24 cellular contexts compared by ENCODE assay signal in genomic region chr5:171524461-171524860, GRCh38.
DNase-seq lines count a peak whose midpoint lies in the region; TF ChIP-seq lines count a peak whose summit lies in the region.
"Had no signal": no experiment of that assay in that cellular context is flagged by ENCODE, and none has a peak within 500 bp of the region (broad histone marks: within the 10 kb centered on the region; RNA-seq: fewer than 3 reads in every experiment).

No MANE protein-coding gene starts in this region.

- TF ChIP-seq EP300 in ovary (IDR thresholded peaks at IDR 0.05) = no peak

- no peak overlapping the region for H3K4me3 ChIP-seq in ovary
- H3K4me3 ChIP-seq: SK-N-MC, transverse colon had no signal

- no peaks in the 10 kb centered on the region for H3K27me3 ChIP-seq in ovary
- H3K27me3 ChIP-seq: transverse colon had no signal

- TF ChIP-seq POLR2A in ovary (IDR thresholded peaks at IDR 0.05) (no peak), erythroblast (IDR thresholded peaks at IDR 0.05; ENCODE audit: low read length) (no peak)

- DNase-seq in NCI-H1092 treated with DMSO at 0.1 percent for 48 hours (lab: John Stamatoyannopoulos, UW) (peak; percentile 5), NCI-H1092 (lab: John Stamatoyannopoulos, UW) (no peak), NCI-H1694 treated with DMSO at 0.1 percent for 48 hours (lab: John Stamatoyannopoulos, UW) (peak; percentile 43), fibroblast of peridontal ligament (ENCODE audit: extremely low read depth) (peak; percentile 11), ovary (peak in 4 of 5 donors; percentile 48 to 70 (median 56)), amniotic stem cell (lab: John Stamatoyannopoulos, UW) (no peak), erythroblast (lab: John Stamatoyannopoulos, UW) (no peak)
- no peak for DNase-seq in activated CD4-positive, alpha-beta T cell treated with anti-CD3 and anti-CD28 coated beads for 1 hour
- DNase-seq: activated CD4-positive, alpha-beta T cell treated with anti-CD3 and anti-CD28 coated beads for 48 hours; activated naive CD4-positive, alpha-beta T cell; activated T-cell treated with anti-CD3 and anti-CD28 coated beads, Interleukin-2, amount 50 U/mL, for 24 hours; AML-193; CD8-positive, alpha-beta memory T cell; glutamatergic neuron; KBM-7; MM.1S; natural killer cell; NCI-H1436 treated with DMSO at 0.1 percent for 48 hours; NCI-H69; stimulated activated naive CD8-positive, alpha-beta T cell treated with anti-CD3 and anti-CD28 coated beads, Interleukin-15, amount 100 ng/mL, for 72 hours; T-helper 2 cell; transverse colon had no signal

- H3K27ac ChIP-seq in ovary = peak overlapping the region in 1 of 2 donors; percentile 57
- H3K27ac ChIP-seq: parathyroid adenoma, SK-N-MC, transverse colon had no signal

- peaks cover 14% of the 10 kb centered on the region for H3K4me1 ChIP-seq in ovary (ENCODE audit: insufficient read depth)
- H3K4me1 ChIP-seq: parathyroid adenoma had no signal

- intact Hi-C loops in ovary (cut with DNase I) = no loop called here

- H3K36me3 ChIP-seq in ovary = no peaks in the 10 kb centered on the region
- H3K36me3 ChIP-seq: transverse colon had no signal

- WGBS in ovary, 3 donors = 2 to 4% (median 2%) methylated on average over 14 of the region's 14 CpGs

- H3K9me3 ChIP-seq in ovary = no peaks in the 10 kb centered on the region
- H3K9me3 ChIP-seq: transverse colon had no signal

- no peak for TF ChIP-seq CTCF in ovary (IDR thresholded peaks at IDR 0.05)

Comparison
In these comparisons a context has a peak if more than half of its experiments do, and no peak if none do; other contexts are left out.
1. DNase-seq: peak in NCI-H1092 treated with DMSO at 0.1 percent for 48 hours (single experiment), NCI-H1694 treated with DMSO at 0.1 percent for 48 hours (single experiment), fibroblast of peridontal ligament (single experiment) and ovary (4 of 5); none in NCI-H1092 (single experiment), amniotic stem cell (single experiment), erythroblast (0 of 2) and activated CD4-positive, alpha-beta T cell treated with anti-CD3 and anti-CD28 coated beads for 1 hour (single experiment).